In genomic region chr9:122367779-122368460, GRCh38 we compare ENCODE assay signal across 21 cellular contexts. TPM values are rescaled to one million over a fixed set of nuclear protein-coding genes. Genes with fewer than 3 reads are reported as not detected.
A peak's percentile ranks its signal among the peaks of the same experiment; 100 is the strongest.
DNase-seq lines count a peak whose midpoint lies in the region; ATAC-seq and TF ChIP-seq lines count a peak whose summit lies in the region.
"Had no signal": no experiment of that assay in that cellular context is flagged by ENCODE, and none has a peak within 500 bp of the region (broad histone marks: within the 10 kb centered on the region; RNA-seq: fewer than 3 reads in every experiment).

No MANE protein-coding gene starts in this region.

- H3K4me1 ChIP-seq in colonic mucosa = no peaks in the 10 kb centered on the region

- CTCF ChIA-PET in RWPE1 (lab: Yijun Ruan, JAX) = interaction anchor here (0.5 to 1.7 kb wide), 4 partner anchors 7 to 493 kb away, joined by 3 to 6 read pairs (median 4); no protein-coding TSS in a partner anchor

- POLR2A ChIA-PET in RWPE1 (lab: Yijun Ruan, JAX; ENCODE audit: low non-redundant PET) = interaction anchor here (0.6 to 1.1 kb wide), 2 partner anchors 459 to 1167 kb away, joined by 3 to 6 read pairs; no protein-coding TSS in a partner anchor

- ATAC-seq in esophagus mucosa (peak; percentile 82), HG02610 (IDR thresholded peaks at IDR 0.05; ENCODE audit: unreplicated experiment) (no peak)
- ATAC-seq: A549 had no signal

- no peak overlapping the region for H3K9ac ChIP-seq in colonic mucosa (ENCODE audit: low read depth in 2 of 2, low read length in 2 of 2)

- no peaks in the 10 kb centered on the region for H3K9me3 ChIP-seq in colonic mucosa
- H3K9me3 ChIP-seq: A549 had no signal

- no peak overlapping the region for H3K4me3 ChIP-seq in colonic mucosa
- H3K4me3 ChIP-seq: A549 had no signal

- TF ChIP-seq CTCF in RWPE1 (conservative IDR thresholded peaks at IDR 0.05; ENCODE audit: low read depth) (no peak), colonic mucosa (IDR thresholded peaks at IDR 0.05) (no peak)

- DNase-seq in HPDE6-E6E7 (ENCODE audit: extremely low spot score) = peak; percentile 79
- DNase-seq in RWPE1 (ENCODE audit: low spot score) = peak; percentile 96
- DNase-seq in posterior vena cava (ENCODE audit: low spot score) = peak; percentile 62
- DNase-seq in AG20443 (ENCODE audit: low spot score) = no peak
- no peak for DNase-seq in colonic mucosa
- DNase-seq in NCI-H82 (lab: John Stamatoyannopoulos, UW) = no peak
- DNase-seq: C1 segment of cervical spinal cord; CD8-positive, alpha-beta memory T cell; DMS79 treated with DMSO at 0.1 percent for 48 hours; Kasumi-1; NCI-H1105; NCI-H2081; NCI-H2171 treated with DMSO at 0.1 percent for 48 hours; NCI-H446; NCI-H69; NK-92 treated with Interleukin-12 subunit alpha and Interleukin-12 subunit beta, amount 100 ng/mL, for 24 hours; SIG-M5 had no signal

- H3K36me3 ChIP-seq in colonic mucosa = no peaks in the 10 kb centered on the region

- no peaks in the 10 kb centered on the region for H3K27me3 ChIP-seq in colonic mucosa

- intact Hi-C loops in posterior vena cava (cut with DNase I) = no loop called here
- intact Hi-C loops in colonic mucosa (cut with DNase I) = no loop called here

- H3K27ac ChIP-seq in RWPE1 (no peak overlapping the region), colonic mucosa (no peak overlapping the region)
- H3K27ac ChIP-seq: A549, HL-60 had no signal

RNA-seq across cellular contexts. Expression of gene PTGS1, which starts 2.9 kb away (rescaled TPM):
- total RNA-seq in esophagus mucosa = 29.9 TPM
- 10 to 100 TPM; 20.8 to 30.2 TPM for total RNA-seq in posterior vena cava
- 10 to 100 TPM in 1 of 2 donors, 1 to 10 TPM in 1; 6.2 to 26.7 TPM for total RNA-seq in colonic mucosa

Comparison
In these comparisons a context has a peak if more than half of its experiments do, and no peak if none do; other contexts are left out.
1. DNase-seq: peak in HPDE6-E6E7 (single experiment), RWPE1 (single experiment) and posterior vena cava (single experiment); none in AG20443 (single experiment), colonic mucosa (single experiment) and NCI-H82 (single experiment).